ENCODE assay signal across 20 cellular contexts in genomic region chr10:10551595-10551994, GRCh38.
A peak's percentile ranks its signal among the peaks of the same experiment; 100 is the strongest.
DNase-seq lines count a peak whose midpoint lies in the region; ATAC-seq, FAIRE-seq and TF ChIP-seq lines count a peak whose summit lies in the region.
"Had no signal": no experiment of that assay in that cellular context is flagged by ENCODE, and none has a peak within 500 bp of the region (broad histone marks: within the 10 kb centered on the region; RNA-seq: fewer than 3 reads in every experiment).

No MANE protein-coding gene starts in this region.

- H3K14ac ChIP-seq in trophoblast cell (ENCODE audit: low read length), result no peak overlapping the region

- CTCF ChIA-PET in HepG2 (lab: Yijun Ruan, JAX; ENCODE audit: low intra/inter-chr PET ratio, low total read pairs), result no interaction called here

- H4K91ac ChIP-seq in trophoblast cell (ENCODE audit: low read depth, low read length), result no peak overlapping the region

- no peak overlapping the region for H3K4me3 Mint-ChIP-seq in neural progenitor cell
- H3K4me3 Mint-ChIP-seq in T-helper 2 cell treated with Interferon-gamma antibody and Interleukin-4, amounts not matched to agents 5 μg/mL and 100 μg/mL, for 36 hours, result no peak overlapping the region
- H3K4me3 Mint-ChIP-seq: CD4-positive, alpha-beta T cell had no signal

- BruUV-seq in HepG2 (replicated peaks; lab: Mats Ljungman, UMichigan), result no TSS peak

- intact Hi-C loops in right lobe of liver (cut with DNase I) (no loop called here), HepG2 (cut with micrococcal nuclease; ENCODE audit: unreplicated experiment) (no loop called here)

- no peaks in the 10 kb centered on the region for H3K4me1 ChIP-seq in right lobe of liver
- H3K4me1 ChIP-seq in HepG2 (ENCODE audit: insufficient read depth, low read length), result no peaks in the 10 kb centered on the region
- peaks cover 25% of the 10 kb centered on the region for H3K4me1 ChIP-seq in neural progenitor cell
- H3K4me1 ChIP-seq in trophoblast cell (ENCODE audit: control insufficient read depth in 1 of 2, insufficient read depth in 2 of 2, low read length in 2 of 2), result no peaks in the 10 kb centered on the region
- H3K4me1 ChIP-seq: A549, Peyer's patch, SJSA1 had no signal

- WGBS in right lobe of liver (ENCODE audit: insufficient coverage, low coverage, low lambda C conversion rate, missing lambda C conversion rate), result 31% methylated on average over 7 of the region's 7 CpGs
- WGBS in HepG2 (ENCODE audit: low lambda C conversion rate), result 31% methylated on average over 7 of the region's 7 CpGs
- WGBS in trophoblast cell (ENCODE audit: extremely low coverage, insufficient coverage, insufficient read length), result no CpG with 5 or more reads among the region's 7 CpGs

- H2BK120ac ChIP-seq in trophoblast cell (ENCODE audit: insufficient read depth, low read length, poor library complexity), result no peak overlapping the region

- no peak for DNase-seq in right lobe of liver
- DNase-seq in HepG2 (ENCODE audit: low spot score), result no peak
- DNase-seq in NCI-H748 (lab: John Stamatoyannopoulos, UW; ENCODE audit: unreplicated experiment), result peak; percentile 96
- DNase-seq in neural progenitor cell (ENCODE audit: low spot score), result peak; percentile 5
- no peak for DNase-seq in T-helper 2 cell treated with Interferon-gamma antibody and Interleukin-4, amounts not matched to agents 5 μg/mL and 100 μg/mL, for 36 hours (ENCODE audit: low spot score)
- DNase-seq in trophoblast cell, result no peak
- DNase-seq: CD4-positive, alpha-beta T cell; DMS153; GF-D8; KBM-7; NCI-H2029; NCI-H226; NCI-H526; Peyer's patch had no signal

- H4K20me1 ChIP-seq in HepG2 (ENCODE audit: insufficient read depth, low read length) (no peaks in the 10 kb centered on the region), neural progenitor cell (ENCODE audit: low read depth) (no peaks in the 10 kb centered on the region)

- no peak overlapping the region for H3K27ac Mint-ChIP-seq in neural progenitor cell
- no peak overlapping the region for H3K27ac Mint-ChIP-seq in T-helper 2 cell treated with Interferon-gamma antibody and Interleukin-4, amounts not matched to agents 5 μg/mL and 100 μg/mL, for 36 hours
- H3K27ac Mint-ChIP-seq: CD4-positive, alpha-beta T cell had no signal

- no peak overlapping the region for H2AK5ac ChIP-seq in trophoblast cell (ENCODE audit: low read length)

- H3K9me3 Mint-ChIP-seq in neural progenitor cell, result no peaks in the 10 kb centered on the region
- H3K9me3 Mint-ChIP-seq in T-helper 2 cell treated with Interferon-gamma antibody and Interleukin-4, amounts not matched to agents 5 μg/mL and 100 μg/mL, for 36 hours, result no peaks in the 10 kb centered on the region
- H3K9me3 Mint-ChIP-seq: CD4-positive, alpha-beta T cell had no signal

- H3K79me2 ChIP-seq in HepG2 (ENCODE audit: insufficient read depth, low read length) (no peaks in the 10 kb centered on the region), neural progenitor cell (ENCODE audit: low read depth) (no peaks in the 10 kb centered on the region), trophoblast cell (ENCODE audit: control insufficient read depth, insufficient read depth, low read length, poor library complexity) (no peaks in the 10 kb centered on the region)

- H3K27me3 ChIP-seq in right lobe of liver, result no peaks in the 10 kb centered on the region
- H3K27me3 ChIP-seq in HepG2 (ENCODE audit: control insufficient read depth in 1 of 2, insufficient read depth in 2 of 2, low read length in 2 of 2), result no peaks in the 10 kb centered on the region
- H3K27me3 ChIP-seq in neural progenitor cell, result no peaks in the 10 kb centered on the region
- no peaks in the 10 kb centered on the region for H3K27me3 ChIP-seq in trophoblast cell (ENCODE audit: insufficient read depth, low read length)
- H3K27me3 ChIP-seq: Peyer's patch, SJSA1 had no signal

- TF ChIP-seq CTCF in right lobe of liver (IDR thresholded peaks at IDR 0.05) (no peak), HepG2 (CRISPR knock-in tag; IDR thresholded peaks at IDR 0.05) (no peak), neural progenitor cell (IDR thresholded peaks at IDR 0.05) (no peak)

- H3K36me3 ChIP-seq in right lobe of liver, result no peaks in the 10 kb centered on the region
- no peaks in the 10 kb centered on the region for H3K36me3 ChIP-seq in HepG2 (replicated peaks in 1 of 2; ENCODE audit: control insufficient read depth in 1 of 2, insufficient read depth in 2 of 2, low read length in 2 of 2)
- H3K36me3 ChIP-seq in neural progenitor cell, result no peaks in the 10 kb centered on the region
- H3K36me3 ChIP-seq in trophoblast cell (ENCODE audit: control insufficient read depth in 1 of 2, insufficient read depth in 2 of 2, low read length in 2 of 2), result no peaks in the 10 kb centered on the region
- H3K36me3 ChIP-seq: Peyer's patch, SJSA1 had no signal

- H3K4me2 ChIP-seq in HepG2 (ENCODE audit: low read depth, low read length) (no peak overlapping the region), neural progenitor cell (peak overlapping the region; percentile 32), trophoblast cell (ENCODE audit: low read length) (no peak overlapping the region)
- H3K4me2 ChIP-seq: A549 had no signal

- ATAC-seq in right lobe of liver (peak in 3 of 4 donors; percentile 17 to 88 (median 32)), HepG2 (no peak), GM18868 (IDR thresholded peaks at IDR 0.05; ENCODE audit: unreplicated experiment) (no peak)
- ATAC-seq: A549, GM12878 had no signal

- H3K79me1 ChIP-seq in trophoblast cell (ENCODE audit: low read length), result no peaks in the 10 kb centered on the region

- H3K4ac ChIP-seq in trophoblast cell (ENCODE audit: low read depth, low read length), result no peak overlapping the region

- H4K12ac ChIP-seq in trophoblast cell (ENCODE audit: low read depth, low read length), result no peak overlapping the region

- TF ChIP-seq EP300 in HepG2 (IDR thresholded peaks at IDR 0.05; ENCODE audit: low read depth in 2 of 2, low read length in 2 of 2) (no peak), HepG2 (CRISPR knock-in tag; IDR thresholded peaks at IDR 0.05; ENCODE audit: borderline replicate concordance) (no peak)

- H3K9me3 ChIP-seq in right lobe of liver (no peaks in the 10 kb centered on the region), HepG2 (ENCODE audit: low read length) (peaks cover 85% of the 10 kb centered on the region), neural progenitor cell (ENCODE audit: low read depth) (no peaks in the 10 kb centered on the region), trophoblast cell (ENCODE audit: insufficient read depth, low read depth, low read length) (peaks cover 2% of the 10 kb centered on the region)
- H3K9me3 ChIP-seq: A549, Peyer's patch had no signal

- FAIRE-seq in HepG2 (lab: Jason Lieb, UNC), result no peak
- FAIRE-seq: A549, GM12878, GM19239, H1 had no signal

- H3F3A ChIP-seq in neural progenitor cell (ENCODE audit: low read depth), result peaks cover 5% of the 10 kb centered on the region

- no peak for TF ChIP-seq POLR2A in right lobe of liver (IDR thresholded peaks at IDR 0.05)
- no peak for TF ChIP-seq POLR2A in HepG2 (IDR thresholded peaks at IDR 0.05; ENCODE audit: insufficient read depth in 1 of 2, low read depth in 2 of 2, low read length in 2 of 2)

- in situ Hi-C loops in HepG2 (cut with HindIII; ENCODE audit: extremely low pct_ligation_motif_present, low pct_unique_long_range_greater_than_20kb), result no loop called here

- H3K36me3 Mint-ChIP-seq in neural progenitor cell, result no peaks in the 10 kb centered on the region
- no peaks in the 10 kb centered on the region for H3K36me3 Mint-ChIP-seq in T-helper 2 cell treated with Interferon-gamma antibody and Interleukin-4, amounts not matched to agents 5 μg/mL and 100 μg/mL, for 36 hours (ENCODE audit: low read depth)

- H3K23ac ChIP-seq in trophoblast cell (ENCODE audit: low read length), result no peak overlapping the region

- H2BK12ac ChIP-seq in trophoblast cell (ENCODE audit: low read length), result no peak overlapping the region

- no peak overlapping the region for H3K18ac ChIP-seq in trophoblast cell (ENCODE audit: low read length)

- H3K4me3 ChIP-seq in right lobe of liver, result no peak overlapping the region
- H3K4me3 ChIP-seq in HepG2 (replicated peaks in 1 of 3; ENCODE audit: insufficient read depth in 1 of 3, low read depth in 2 of 3, low read length in 3 of 3), result no peak overlapping the region
- no peak overlapping the region for H3K4me3 ChIP-seq in neural progenitor cell
- no peak overlapping the region for H3K4me3 ChIP-seq in trophoblast cell (ENCODE audit: low read depth, low read length)
- H3K4me3 ChIP-seq: A549, GM12878, Peyer's patch, SJSA1 had no signal

- H4K8ac ChIP-seq in trophoblast cell (ENCODE audit: low read depth, low read length), result no peak overlapping the region

- no peak for TF ChIP-seq RAD21 in HepG2 (CRISPR knock-in tag; IDR thresholded peaks at IDR 0.05)

- H2BK5ac ChIP-seq in trophoblast cell (ENCODE audit: low read depth, low read length, poor library complexity), result no peak overlapping the region

- H3K9ac ChIP-seq in HepG2 (ENCODE audit: insufficient read depth, low read depth, low read length) (no peak overlapping the region), neural progenitor cell (no peak overlapping the region), trophoblast cell (ENCODE audit: low read length) (no peak overlapping the region)

- H3K27ac ChIP-seq in right lobe of liver (no peak overlapping the region), HepG2 (ENCODE audit: extremely low read length, insufficient read depth, low read length) (no peak overlapping the region), neural progenitor cell (no peak overlapping the region), trophoblast cell (ENCODE audit: low read depth, low read length) (no peak overlapping the region)
- H3K27ac ChIP-seq: A549, Peyer's patch, SJSA1 had no signal

- no peak overlapping the region for H2AFZ ChIP-seq in HepG2 (ENCODE audit: low read length)
- peak overlapping the region; percentile 28 for H2AFZ ChIP-seq in neural progenitor cell (replicated peaks)
- H2AFZ ChIP-seq in trophoblast cell (ENCODE audit: insufficient read depth, low read length, poor library complexity), result no peak overlapping the region

- POLR2A ChIA-PET in HepG2 (lab: Yijun Ruan, JAX), result no interaction called here

- H3K4me1 Mint-ChIP-seq in neural progenitor cell, result peaks cover 26% of the 10 kb centered on the region
- no peaks in the 10 kb centered on the region for H3K4me1 Mint-ChIP-seq in T-helper 2 cell treated with Interferon-gamma antibody and Interleukin-4, amounts not matched to agents 5 μg/mL and 100 μg/mL, for 36 hours (ENCODE audit: low read depth)

- peaks cover 2% of the 10 kb centered on the region for H3K27me3 Mint-ChIP-seq in neural progenitor cell (ENCODE audit: insufficient read depth, low read depth)
- H3K27me3 Mint-ChIP-seq in T-helper 2 cell treated with Interferon-gamma antibody and Interleukin-4, amounts not matched to agents 5 μg/mL and 100 μg/mL, for 36 hours (ENCODE audit: low read depth), result no peaks in the 10 kb centered on the region
- H3K27me3 Mint-ChIP-seq: CD4-positive, alpha-beta T cell had no signal

TF ChIP-seq in HepG2, 621 proteins besides CTCF, POLR2A, EP300 and RAD21 (continues in another document):
- TF ChIP-seq TBX3 (IDR thresholded peaks at IDR 0.05; ENCODE audit: borderline replicate concordance), result no peak
- no peak for TF ChIP-seq ETV6 (CRISPR knock-in tag; conservative IDR thresholded peaks at IDR 0.05)

Comparison
In these comparisons a context has a peak if more than half of its experiments do, and no peak if none do; other contexts are left out.
1. ATAC-seq: peak in right lobe of liver (3 of 4); none in HepG2 (single experiment) and GM18868 (single experiment).
2. DNase-seq: peak in NCI-H748 (single experiment) and neural progenitor cell (single experiment); none in right lobe of liver (0 of 3), HepG2 (single experiment), T-helper 2 cell treated with Interferon-gamma antibody and Interleukin-4, amounts not matched to agents 5 μg/mL and 100 μg/mL, for 36 hours (single experiment) and trophoblast cell (0 of 2).